In the genomic region with DNA sequence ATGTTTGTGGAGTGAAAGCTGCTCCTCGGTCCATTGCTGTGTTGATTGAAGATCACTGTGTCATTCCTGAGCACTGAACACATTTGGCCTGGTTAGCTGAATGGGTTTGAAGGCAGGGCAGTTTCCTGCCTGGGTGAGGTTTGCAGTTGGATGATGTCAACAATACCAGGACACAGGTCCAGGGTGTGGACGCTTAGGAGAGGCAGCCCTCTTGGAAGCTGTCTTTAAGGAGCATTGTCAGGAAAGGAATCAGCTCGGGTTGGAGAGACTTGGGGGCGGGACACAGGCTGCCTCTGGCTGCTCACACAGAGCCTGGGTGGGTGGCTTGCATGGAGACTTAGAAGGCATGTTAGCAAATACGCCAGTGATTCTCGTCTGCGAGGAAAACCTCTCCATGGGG, we compare ENCODE assay signal across 18 cellular contexts.
DNase-seq lines count a peak whose midpoint lies in the region; TF ChIP-seq lines count a peak whose summit lies in the region.
"Had no signal": no experiment of that assay in that cellular context is flagged by ENCODE, and none has a peak within 500 bp of the region (broad histone marks: within the 10 kb centered on the region; RNA-seq: fewer than 3 reads in every experiment).

No MANE protein-coding gene starts in this region.

- DNase-seq in AG20443 (ENCODE audit: low spot score): peak; percentile 64
- DNase-seq in PC-9: peak; percentile 40 to 52
- peak; percentile 21 for DNase-seq in fibroblast of pulmonary artery (ENCODE audit: low read depth)
- no peak for DNase-seq in OCI-LY7 (ENCODE audit: low spot score)
- DNase-seq in MCF 10A (ENCODE audit: unreplicated experiment): no peak
- no peak for DNase-seq in NCI-H2081 treated with DMSO at 0.1 percent for 48 hours (lab: John Stamatoyannopoulos, UW)
- DNase-seq in stimulated activated CD4-positive, alpha-beta T cell treated with anti-CD3 and anti-CD28 coated beads, Interleukin-2, amount 100 ng/mL, for 24 hours: no peak
- DNase-seq: activated naive CD8-positive, alpha-beta T cell treated with anti-CD3 and anti-CD28 coated beads for 36 hours; BE2C; cerebellar nuclear complex; DMS 273 treated with DMSO at 0.1 percent for 48 hours; esophagus squamous epithelium; NCI-H187 treated with DMSO at 0.1 percent for 48 hours; NK-92 treated with Interleukin-12 subunit alpha and Interleukin-12 subunit beta, amount 100 ng/mL, for 24 hours; occipital lobe had no signal

- H3K4me1 Mint-ChIP-seq in MCF 10A (ENCODE audit: insufficient read depth, unreplicated experiment): no peaks in the 10 kb centered on the region
- H3K4me1 Mint-ChIP-seq: activated naive CD8-positive, alpha-beta T cell treated with anti-CD3 and anti-CD28 coated beads for 36 hours; memory B cell had no signal

- H3K9me2 ChIP-seq in PC-9 (ENCODE audit: insufficient read depth) (no peaks in the 10 kb centered on the region), OCI-LY7 (ENCODE audit: insufficient read depth, low read length) (no peaks in the 10 kb centered on the region)

- H3K4me1 ChIP-seq in PC-9 (replicated peaks; ENCODE audit: insufficient read depth) (peaks cover 9% of the 10 kb centered on the region; the same call in 1 of the 2 replicates), mucosa of rectum (ENCODE audit: control insufficient read depth in 2 of 2, insufficient read depth in 2 of 2, low read length in 2 of 2) (peaks cover 7 to 17% of the 10 kb centered on the region in 2 donors), OCI-LY7 (ENCODE audit: insufficient read depth, low read length, poor library complexity, severe bottlenecking) (no peaks in the 10 kb centered on the region)
- H3K4me1 ChIP-seq: BE2C, esophagus squamous epithelium had no signal

- POLR2A ChIA-PET in PC-9 (lab: Charles Lee; ENCODE audit: unreplicated experiment) (no interaction called here), OCI-LY7 (lab: Charles Lee) (no interaction called here), MCF 10A (lab: Yijun Ruan, JAX) (no interaction called here)

- no peak overlapping the region for H3K4me3 ChIP-seq in PC-9
- H3K4me3 ChIP-seq in fibroblast of pulmonary artery (replicated peaks; ENCODE audit: low read depth, low read length): no peak overlapping the region
- no peak overlapping the region for H3K4me3 ChIP-seq in mucosa of rectum (ENCODE audit: low read length in 2 of 2)
- no peak overlapping the region for H3K4me3 ChIP-seq in OCI-LY7 (ENCODE audit: low read depth, low read length, poor library complexity, severe bottlenecking)
- H3K4me3 ChIP-seq: esophagus squamous epithelium, SK-N-MC had no signal

- no peaks in the 10 kb centered on the region for H3K9me3 ChIP-seq in PC-9 (ENCODE audit: insufficient read depth, low read depth)
- H3K9me3 ChIP-seq in mucosa of rectum (ENCODE audit: control insufficient read depth in 2 of 2, low read length in 2 of 2): no peaks in the 10 kb centered on the region
- no peaks in the 10 kb centered on the region for H3K9me3 ChIP-seq in OCI-LY7 (ENCODE audit: low read length)
- H3K9me3 ChIP-seq: BE2C, esophagus squamous epithelium had no signal

- peaks cover 44% of the 10 kb centered on the region for H3K36me3 Mint-ChIP-seq in MCF 10A (ENCODE audit: insufficient read depth, unreplicated experiment)
- H3K36me3 Mint-ChIP-seq: memory B cell had no signal

- H3K27ac ChIP-seq in PC-9 (no peak overlapping the region), mucosa of rectum (ENCODE audit: low read depth in 2 of 2, low read length in 2 of 2) (peak overlapping the region; percentile 62 to 84), OCI-LY7 (ENCODE audit: low read depth, low read length, poor library complexity, severe bottlenecking) (no peak overlapping the region)
- H3K27ac ChIP-seq: esophagus squamous epithelium, SK-N-MC had no signal

- BruUV-seq in PC-9 (replicated peaks; lab: Mats Ljungman, UMichigan) (no TSS peak), OCI-LY7 (replicated peaks; lab: Mats Ljungman, UMichigan) (no TSS peak), MCF 10A (replicated peaks; lab: Mats Ljungman, UMichigan) (no TSS peak)

- TF ChIP-seq CTCF in PC-9 (conservative IDR thresholded peaks at IDR 0.05) (no peak), fibroblast of pulmonary artery (IDR thresholded peaks at IDR 0.05; ENCODE audit: low read length, missing control alignments) (no peak), OCI-LY7 (conservative IDR thresholded peaks at IDR 0.05; ENCODE audit: low read length) (no peak), MCF 10A (IDR thresholded peaks at IDR 0.05; ENCODE audit: unreplicated experiment) (no peak)

- no peaks in the 10 kb centered on the region for H3K79me2 ChIP-seq in PC-9 (ENCODE audit: low read depth)
- H3K79me2 ChIP-seq in OCI-LY7 (ENCODE audit: insufficient read depth, low read depth, low read length): no peaks in the 10 kb centered on the region

- H3K4me3 Mint-ChIP-seq in MCF 10A (ENCODE audit: unreplicated experiment): no peak overlapping the region
- H3K4me3 Mint-ChIP-seq: activated naive CD8-positive, alpha-beta T cell treated with anti-CD3 and anti-CD28 coated beads for 36 hours; memory B cell had no signal

- H3K27ac Mint-ChIP-seq in MCF 10A (ENCODE audit: low read depth, unreplicated experiment): no peak overlapping the region
- H3K27ac Mint-ChIP-seq: activated naive CD8-positive, alpha-beta T cell treated with anti-CD3 and anti-CD28 coated beads for 36 hours; memory B cell had no signal

- no peaks in the 10 kb centered on the region for H3K9me3 Mint-ChIP-seq in MCF 10A (ENCODE audit: unreplicated experiment)
- H3K9me3 Mint-ChIP-seq: activated naive CD8-positive, alpha-beta T cell treated with anti-CD3 and anti-CD28 coated beads for 36 hours; memory B cell had no signal

- intact Hi-C loops in PC-9 (cut with micrococcal nuclease; ENCODE audit: unreplicated experiment) (no loop called here), OCI-LY7 (cut with micrococcal nuclease; ENCODE audit: unreplicated experiment) (no loop called here), MCF 10A (cut with micrococcal nuclease) (no loop called here)

- H3K36me3 ChIP-seq in PC-9 (ENCODE audit: low read depth) (no peaks in the 10 kb centered on the region), mucosa of rectum (ENCODE audit: control insufficient read depth in 2 of 2, insufficient read depth in 2 of 2, low read length in 2 of 2) (no peaks in the 10 kb centered on the region), OCI-LY7 (ENCODE audit: insufficient read depth, low read length) (no peaks in the 10 kb centered on the region)
- H3K36me3 ChIP-seq: BE2C had no signal

- H2AFZ ChIP-seq in PC-9 (no peak overlapping the region), OCI-LY7 (ENCODE audit: low read length) (no peak overlapping the region)

- H3K9ac ChIP-seq in mucosa of rectum (ENCODE audit: low read depth in 1 of 2, low read length in 2 of 2): no peak overlapping the region

- H3K27me3 ChIP-seq in PC-9 (ENCODE audit: insufficient read depth, low read depth) (no peaks in the 10 kb centered on the region), mucosa of rectum (ENCODE audit: control insufficient read depth in 2 of 2, insufficient read depth in 2 of 2, low read length in 2 of 2) (no peaks in the 10 kb centered on the region)
- H3K27me3 ChIP-seq: BE2C, esophagus squamous epithelium had no signal

- H3K4me2 ChIP-seq in PC-9: no peak overlapping the region
- H3K4me2 ChIP-seq in OCI-LY7 (ENCODE audit: low read length): no peak overlapping the region

- H3K27me3 Mint-ChIP-seq in MCF 10A (ENCODE audit: insufficient read depth, unreplicated experiment): no peaks in the 10 kb centered on the region
- H3K27me3 Mint-ChIP-seq: activated naive CD8-positive, alpha-beta T cell treated with anti-CD3 and anti-CD28 coated beads for 36 hours had no signal

- H4K20me1 ChIP-seq in PC-9 (ENCODE audit: insufficient read depth): no peaks in the 10 kb centered on the region; the same call in 1 of the 2 replicates
- H4K20me1 ChIP-seq in OCI-LY7 (ENCODE audit: insufficient read depth, low read length): no peaks in the 10 kb centered on the region

- no peaks in the 10 kb centered on the region for H3F3A ChIP-seq in PC-9 (ENCODE audit: insufficient read depth, low read depth)

- CTCF ChIA-PET in PC-9 (lab: Charles Lee) (no interaction called here), OCI-LY7 (lab: Charles Lee; ENCODE audit: unreplicated experiment) (no interaction called here), MCF 10A (lab: Yijun Ruan, JAX) (no interaction called here)

Comparison
In these comparisons a context has a peak if more than half of its experiments do, and no peak if none do; other contexts are left out.
1. DNase-seq: peak in AG20443 (single experiment), PC-9 (2 of 2) and fibroblast of pulmonary artery (single experiment); none in OCI-LY7 (single experiment), MCF 10A (single experiment), NCI-H2081 treated with DMSO at 0.1 percent for 48 hours (single experiment) and stimulated activated CD4-positive, alpha-beta T cell treated with anti-CD3 and anti-CD28 coated beads, Interleukin-2, amount 100 ng/mL, for 24 hours (0 of 2).
2. H3K27ac ChIP-seq: peak in mucosa of rectum (2 of 2); none in PC-9 (single experiment) and OCI-LY7 (single experiment).